1 cellular context compared by ENCODE assay signal in the genomic region with DNA sequence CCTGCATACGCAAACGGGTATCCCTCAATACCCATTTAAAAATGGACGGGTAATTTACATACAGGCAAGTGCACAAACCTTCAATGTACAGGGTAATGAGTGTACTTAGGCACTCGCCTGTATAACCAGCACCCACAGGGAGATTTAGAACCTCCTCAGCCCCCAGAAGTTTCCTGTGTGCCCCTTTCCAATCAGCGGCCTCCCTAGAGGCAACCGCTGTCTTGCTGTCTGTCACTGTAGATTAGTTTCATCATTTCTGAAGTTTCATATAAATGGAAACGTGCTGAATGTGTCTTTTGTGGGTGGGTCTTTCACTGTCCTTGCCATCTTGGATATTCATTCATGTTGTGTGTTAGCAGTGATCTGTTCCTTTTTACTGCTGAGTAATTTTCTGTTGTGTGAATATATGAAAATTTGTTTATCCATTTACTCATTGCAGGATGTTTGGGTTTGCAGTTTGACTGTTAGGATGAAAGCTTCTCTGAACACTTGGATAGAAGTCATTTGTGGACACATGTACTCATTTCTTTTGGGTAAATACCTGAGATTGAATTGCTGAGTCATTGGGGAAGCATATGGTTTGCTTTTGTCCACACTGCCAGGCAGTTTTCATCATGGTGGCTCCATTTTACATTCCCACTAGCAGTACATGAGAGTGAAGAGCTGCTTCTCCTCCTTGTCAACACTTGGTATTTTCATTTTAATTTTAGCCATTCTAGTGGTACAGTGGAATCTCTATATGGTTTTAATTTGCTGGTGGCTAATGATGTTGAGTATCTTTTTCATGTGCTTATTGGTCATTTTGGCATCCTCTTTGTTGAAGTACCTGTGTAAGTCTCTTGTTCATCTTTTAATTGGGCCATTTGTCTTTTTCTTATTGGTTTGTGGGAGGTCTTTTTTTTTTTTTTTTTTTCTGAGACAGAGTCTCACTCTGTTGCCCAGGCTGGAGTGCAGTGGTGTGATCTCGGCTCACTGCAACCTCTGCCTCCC.
TF ChIP-seq lines count a peak whose summit lies in the region.

No MANE protein-coding gene starts in this region.

TF ChIP-seq in HepG2, 621 proteins besides CTCF, POLR2A, EP300 and RAD21 (continued from another document):
- TF ChIP-seq, protein P1, sequence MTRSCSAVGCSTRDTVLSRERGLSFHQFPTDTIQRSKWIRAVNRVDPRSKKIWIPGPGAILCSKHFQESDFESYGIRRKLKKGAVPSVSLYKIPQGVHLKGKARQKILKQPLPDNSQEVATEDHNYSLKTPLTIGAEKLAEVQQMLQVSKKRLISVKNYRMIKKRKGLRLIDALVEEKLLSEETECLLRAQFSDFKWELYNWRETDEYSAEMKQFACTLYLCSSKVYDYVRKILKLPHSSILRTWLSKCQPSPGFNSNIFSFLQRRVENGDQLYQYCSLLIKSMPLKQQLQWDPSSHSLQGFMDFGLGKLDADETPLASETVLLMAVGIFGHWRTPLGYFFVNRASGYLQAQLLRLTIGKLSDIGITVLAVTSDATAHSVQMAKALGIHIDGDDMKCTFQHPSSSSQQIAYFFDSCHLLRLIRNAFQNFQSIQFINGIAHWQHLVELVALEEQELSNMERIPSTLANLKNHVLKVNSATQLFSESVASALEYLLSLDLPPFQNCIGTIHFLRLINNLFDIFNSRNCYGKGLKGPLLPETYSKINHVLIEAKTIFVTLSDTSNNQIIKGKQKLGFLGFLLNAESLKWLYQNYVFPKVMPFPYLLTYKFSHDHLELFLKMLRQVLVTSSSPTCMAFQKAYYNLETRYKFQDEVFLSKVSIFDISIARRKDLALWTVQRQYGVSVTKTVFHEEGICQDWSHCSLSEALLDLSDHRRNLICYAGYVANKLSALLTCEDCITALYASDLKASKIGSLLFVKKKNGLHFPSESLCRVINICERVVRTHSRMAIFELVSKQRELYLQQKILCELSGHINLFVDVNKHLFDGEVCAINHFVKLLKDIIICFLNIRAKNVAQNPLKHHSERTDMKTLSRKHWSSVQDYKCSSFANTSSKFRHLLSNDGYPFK (CRISPR knock-in tag; IDR thresholded peaks at IDR 0.05; ENCODE audit: borderline replicate concordance) = no peak
- TF ChIP-seq, protein P2, sequence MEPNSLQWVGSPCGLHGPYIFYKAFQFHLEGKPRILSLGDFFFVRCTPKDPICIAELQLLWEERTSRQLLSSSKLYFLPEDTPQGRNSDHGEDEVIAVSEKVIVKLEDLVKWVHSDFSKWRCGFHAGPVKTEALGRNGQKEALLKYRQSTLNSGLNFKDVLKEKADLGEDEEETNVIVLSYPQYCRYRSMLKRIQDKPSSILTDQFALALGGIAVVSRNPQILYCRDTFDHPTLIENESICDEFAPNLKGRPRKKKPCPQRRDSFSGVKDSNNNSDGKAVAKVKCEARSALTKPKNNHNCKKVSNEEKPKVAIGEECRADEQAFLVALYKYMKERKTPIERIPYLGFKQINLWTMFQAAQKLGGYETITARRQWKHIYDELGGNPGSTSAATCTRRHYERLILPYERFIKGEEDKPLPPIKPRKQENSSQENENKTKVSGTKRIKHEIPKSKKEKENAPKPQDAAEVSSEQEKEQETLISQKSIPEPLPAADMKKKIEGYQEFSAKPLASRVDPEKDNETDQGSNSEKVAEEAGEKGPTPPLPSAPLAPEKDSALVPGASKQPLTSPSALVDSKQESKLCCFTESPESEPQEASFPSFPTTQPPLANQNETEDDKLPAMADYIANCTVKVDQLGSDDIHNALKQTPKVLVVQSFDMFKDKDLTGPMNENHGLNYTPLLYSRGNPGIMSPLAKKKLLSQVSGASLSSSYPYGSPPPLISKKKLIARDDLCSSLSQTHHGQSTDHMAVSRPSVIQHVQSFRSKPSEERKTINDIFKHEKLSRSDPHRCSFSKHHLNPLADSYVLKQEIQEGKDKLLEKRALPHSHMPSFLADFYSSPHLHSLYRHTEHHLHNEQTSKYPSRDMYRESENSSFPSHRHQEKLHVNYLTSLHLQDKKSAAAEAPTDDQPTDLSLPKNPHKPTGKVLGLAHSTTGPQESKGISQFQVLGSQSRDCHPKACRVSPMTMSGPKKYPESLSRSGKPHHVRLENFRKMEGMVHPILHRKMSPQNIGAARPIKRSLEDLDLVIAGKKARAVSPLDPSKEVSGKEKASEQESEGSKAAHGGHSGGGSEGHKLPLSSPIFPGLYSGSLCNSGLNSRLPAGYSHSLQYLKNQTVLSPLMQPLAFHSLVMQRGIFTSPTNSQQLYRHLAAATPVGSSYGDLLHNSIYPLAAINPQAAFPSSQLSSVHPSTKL (CRISPR knock-in tag; IDR thresholded peaks at IDR 0.05) = peak; percentile 70
- TF ChIP-seq ZSCAN9 (CRISPR knock-in tag; IDR thresholded peaks at IDR 0.05; ENCODE audit: borderline replicate concordance) (no peak), ZNF644 (CRISPR knock-in tag; IDR thresholded peaks at IDR 0.05; ENCODE audit: low read depth) (peak; percentile 96), RXRB (CRISPR knock-in tag; IDR thresholded peaks at IDR 0.05; ENCODE audit: borderline replicate concordance) (0 out of 2 replicates have a peak, but pooled peaks have one; percentile 38), ZNF350 (CRISPR knock-in tag; IDR thresholded peaks at IDR 0.05; ENCODE audit: borderline replicate concordance, low read depth) (no peak), ZNF75D (CRISPR knock-in tag; IDR thresholded peaks at IDR 0.05; ENCODE audit: borderline replicate concordance) (no peak), SKI (IDR thresholded peaks at IDR 0.05; ENCODE audit: partially characterized antibody) (no peak), PHF8 (CRISPR knock-in tag; IDR thresholded peaks at IDR 0.05) (no peak), KDM1A (CRISPR knock-in tag; IDR thresholded peaks at IDR 0.05) (peak; percentile 37; the same call in 1 of the 2 replicates), NFE2L2 (IDR thresholded peaks at IDR 0.05; ENCODE audit: low read length) (peak; percentile 99), PAWR (CRISPR knock-in tag; IDR thresholded peaks at IDR 0.05; ENCODE audit: borderline replicate concordance) (no peak)
- TF ChIP-seq, protein P3, sequence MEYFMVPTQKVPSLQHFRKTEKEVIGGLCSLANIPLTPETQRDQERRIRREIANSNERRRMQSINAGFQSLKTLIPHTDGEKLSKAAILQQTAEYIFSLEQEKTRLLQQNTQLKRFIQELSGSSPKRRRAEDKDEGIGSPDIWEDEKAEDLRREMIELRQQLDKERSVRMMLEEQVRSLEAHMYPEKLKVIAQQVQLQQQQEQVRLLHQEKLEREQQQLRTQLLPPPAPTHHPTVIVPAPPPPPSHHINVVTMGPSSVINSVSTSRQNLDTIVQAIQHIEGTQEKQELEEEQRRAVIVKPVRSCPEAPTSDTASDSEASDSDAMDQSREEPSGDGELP (IDR thresholded peaks at IDR 0.05; ENCODE audit: borderline replicate concordance, low read depth) = peak; percentile 69; the same call in 1 of the 2 replicates
- TF ChIP-seq, protein P4, sequence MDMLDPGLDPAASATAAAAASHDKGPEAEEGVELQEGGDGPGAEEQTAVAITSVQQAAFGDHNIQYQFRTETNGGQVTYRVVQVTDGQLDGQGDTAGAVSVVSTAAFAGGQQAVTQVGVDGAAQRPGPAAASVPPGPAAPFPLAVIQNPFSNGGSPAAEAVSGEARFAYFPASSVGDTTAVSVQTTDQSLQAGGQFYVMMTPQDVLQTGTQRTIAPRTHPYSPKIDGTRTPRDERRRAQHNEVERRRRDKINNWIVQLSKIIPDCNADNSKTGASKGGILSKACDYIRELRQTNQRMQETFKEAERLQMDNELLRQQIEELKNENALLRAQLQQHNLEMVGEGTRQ (IDR thresholded peaks at IDR 0.05; ENCODE audit: low read depth, low read length) = no peak
- TF ChIP-seq, protein P4 (CRISPR knock-in tag; IDR thresholded peaks at IDR 0.05; ENCODE audit: borderline replicate concordance) = no peak
- TF ChIP-seq, protein P5, sequence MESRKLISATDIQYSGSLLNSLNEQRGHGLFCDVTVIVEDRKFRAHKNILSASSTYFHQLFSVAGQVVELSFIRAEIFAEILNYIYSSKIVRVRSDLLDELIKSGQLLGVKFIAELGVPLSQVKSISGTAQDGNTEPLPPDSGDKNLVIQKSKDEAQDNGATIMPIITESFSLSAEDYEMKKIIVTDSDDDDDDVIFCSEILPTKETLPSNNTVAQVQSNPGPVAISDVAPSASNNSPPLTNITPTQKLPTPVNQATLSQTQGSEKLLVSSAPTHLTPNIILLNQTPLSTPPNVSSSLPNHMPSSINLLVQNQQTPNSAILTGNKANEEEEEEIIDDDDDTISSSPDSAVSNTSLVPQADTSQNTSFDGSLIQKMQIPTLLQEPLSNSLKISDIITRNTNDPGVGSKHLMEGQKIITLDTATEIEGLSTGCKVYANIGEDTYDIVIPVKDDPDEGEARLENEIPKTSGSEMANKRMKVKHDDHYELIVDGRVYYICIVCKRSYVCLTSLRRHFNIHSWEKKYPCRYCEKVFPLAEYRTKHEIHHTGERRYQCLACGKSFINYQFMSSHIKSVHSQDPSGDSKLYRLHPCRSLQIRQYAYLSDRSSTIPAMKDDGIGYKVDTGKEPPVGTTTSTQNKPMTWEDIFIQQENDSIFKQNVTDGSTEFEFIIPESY (CRISPR knock-in tag; IDR thresholded peaks at IDR 0.05) = no peak
- TF ChIP-seq, protein P6, sequence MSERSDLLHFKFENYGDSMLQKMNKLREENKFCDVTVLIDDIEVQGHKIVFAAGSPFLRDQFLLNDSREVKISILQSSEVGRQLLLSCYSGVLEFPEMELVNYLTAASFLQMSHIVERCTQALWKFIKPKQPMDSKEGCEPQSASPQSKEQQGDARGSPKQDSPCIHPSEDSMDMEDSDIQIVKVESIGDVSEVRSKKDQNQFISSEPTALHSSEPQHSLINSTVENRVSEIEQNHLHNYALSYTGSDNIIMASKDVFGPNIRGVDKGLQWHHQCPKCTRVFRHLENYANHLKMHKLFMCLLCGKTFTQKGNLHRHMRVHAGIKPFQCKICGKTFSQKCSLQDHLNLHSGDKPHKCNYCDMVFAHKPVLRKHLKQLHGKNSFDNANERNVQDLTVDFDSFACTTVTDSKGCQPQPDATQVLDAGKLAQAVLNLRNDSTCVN (CRISPR knock-in tag; IDR thresholded peaks at IDR 0.05; ENCODE audit: borderline replicate concordance) = no peak
